In genomic region chr3:71208273-71209095, GRCh38 we compare ENCODE assay signal across 8 cellular contexts.
DNase-seq lines count a peak whose midpoint lies in the region; ATAC-seq lines count a peak whose summit lies in the region.

No MANE protein-coding gene starts in this region.

- H3K36me3 Mint-ChIP-seq in activated naive CD8-positive, alpha-beta T cell treated with anti-CD3 and anti-CD28 coated beads, Interleukin-2, amount 50 U/mL, for 24 hours (ENCODE audit: low read depth): peaks cover 12% of the 10 kb centered on the region
- H3K36me3 Mint-ChIP-seq in naive B cell: peaks cover 0 to 6% of the 10 kb centered on the region in 2 donors

- H3K27me3 Mint-ChIP-seq in activated naive CD8-positive, alpha-beta T cell treated with anti-CD3 and anti-CD28 coated beads, Interleukin-2, amount 50 U/mL, for 24 hours: no peaks in the 10 kb centered on the region
- H3K27me3 Mint-ChIP-seq in naive B cell: no peaks in the 10 kb centered on the region

- H3K4me3 Mint-ChIP-seq in activated naive CD8-positive, alpha-beta T cell treated with anti-CD3 and anti-CD28 coated beads, Interleukin-2, amount 50 U/mL, for 24 hours: no peak overlapping the region
- H3K4me3 Mint-ChIP-seq in naive B cell: peak overlapping the region in 7 of 8 donors; percentile 7 to 75 (median 36)

- peaks cover 96% of the 10 kb centered on the region for H3K4me1 Mint-ChIP-seq in activated naive CD8-positive, alpha-beta T cell treated with anti-CD3 and anti-CD28 coated beads, Interleukin-2, amount 50 U/mL, for 24 hours
- peaks cover 50 to 88% (median 86%) of the 10 kb centered on the region in 3 donors for H3K4me1 Mint-ChIP-seq in naive B cell

- H3K27ac Mint-ChIP-seq in activated naive CD8-positive, alpha-beta T cell treated with anti-CD3 and anti-CD28 coated beads, Interleukin-2, amount 50 U/mL, for 24 hours: peak overlapping the region; percentile 83
- H3K27ac Mint-ChIP-seq in naive B cell: peak overlapping the region; percentile 45 to 86 (median 74)

- DNase-seq in DMS53 (lab: John Stamatoyannopoulos, UW): peak; percentile 97
- DNase-seq in NCI-H146 treated with DMSO at 0.1 percent for 48 hours (lab: John Stamatoyannopoulos, UW; ENCODE audit: unreplicated experiment): peak; percentile 78
- no peak for DNase-seq in activated naive CD8-positive, alpha-beta T cell treated with anti-CD3 and anti-CD28 coated beads, Interleukin-2, amount 50 U/mL, for 24 hours
- DNase-seq in naive B cell: no peak
- no peak for DNase-seq in AML-193 (lab: John Stamatoyannopoulos, UW)
- DNase-seq in activated CD4-positive, alpha-beta T cell treated with anti-CD3 and anti-CD28 coated beads, Interleukin-2, amount 50 U/mL, for 1 hour: no peak

- no peak for ATAC-seq in activated naive CD8-positive, alpha-beta T cell treated with anti-CD3 and anti-CD28 coated beads, Interleukin-2, amount 50 U/mL, for 24 hours
- peak; percentile 42 to 55 for ATAC-seq in naive B cell (ENCODE audit: low read depth in 2 of 2)
- ATAC-seq in HG02571 (IDR thresholded peaks at IDR 0.05; ENCODE audit: unreplicated experiment): no peak
- no peak for ATAC-seq in HG02623 (IDR thresholded peaks at IDR 0.05; ENCODE audit: unreplicated experiment)

- peaks cover 8% of the 10 kb centered on the region for H3K9me3 Mint-ChIP-seq in activated naive CD8-positive, alpha-beta T cell treated with anti-CD3 and anti-CD28 coated beads, Interleukin-2, amount 50 U/mL, for 24 hours
- no peaks in the 10 kb centered on the region for H3K9me3 Mint-ChIP-seq in naive B cell

Comparison
In these comparisons a context has a peak if more than half of its experiments do, and no peak if none do; other contexts are left out.
1. DNase-seq: peak in DMS53 (single experiment) and NCI-H146 treated with DMSO at 0.1 percent for 48 hours (single experiment); none in activated naive CD8-positive, alpha-beta T cell treated with anti-CD3 and anti-CD28 coated beads, Interleukin-2, amount 50 U/mL, for 24 hours (single experiment), naive B cell (single experiment), AML-193 (0 of 2) and activated CD4-positive, alpha-beta T cell treated with anti-CD3 and anti-CD28 coated beads, Interleukin-2, amount 50 U/mL, for 1 hour (single experiment).
2. ATAC-seq: peak in naive B cell (2 of 2); none in activated naive CD8-positive, alpha-beta T cell treated with anti-CD3 and anti-CD28 coated beads, Interleukin-2, amount 50 U/mL, for 24 hours (single experiment), HG02571 (single experiment) and HG02623 (single experiment).